11 cellular contexts compared by ENCODE assay signal in the genomic region with DNA sequence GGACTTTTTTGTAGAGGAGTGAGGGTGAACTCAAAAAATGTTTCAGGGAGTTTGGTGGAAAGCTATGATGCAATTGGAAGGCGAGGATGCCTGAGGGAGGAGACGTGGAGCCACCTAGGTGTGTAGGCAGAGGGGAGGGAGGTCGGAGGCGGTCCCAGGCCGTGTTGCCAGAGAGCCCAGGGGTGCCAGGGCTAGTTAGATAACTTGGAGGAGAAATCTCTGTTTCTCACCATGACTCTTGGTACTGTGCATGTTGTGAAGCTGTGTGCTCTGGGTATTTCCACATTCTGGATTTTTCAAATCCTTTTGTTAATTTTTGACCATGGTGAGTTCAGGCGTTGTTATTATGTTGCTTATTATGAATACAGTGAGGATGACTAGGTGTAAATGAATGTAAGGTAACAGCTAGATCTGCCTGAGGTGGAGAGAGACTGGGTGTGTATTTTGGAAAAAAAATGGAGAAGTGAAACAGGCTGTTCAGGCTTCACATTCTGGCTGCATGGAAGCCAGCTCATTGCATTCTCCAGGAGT. TPM values are rescaled to one million over a fixed set of nuclear protein-coding genes. Genes with fewer than 3 reads are reported as not detected.
DNase-seq lines count a peak whose midpoint lies in the region; ATAC-seq and TF ChIP-seq lines count a peak whose summit lies in the region.
"Had no signal": no experiment of that assay in that cellular context is flagged by ENCODE, and none has a peak within 500 bp of the region (broad histone marks: within the 10 kb centered on the region; RNA-seq: fewer than 3 reads in every experiment).

No MANE protein-coding gene starts in this region.

- peak; percentile 21 for DNase-seq in SIG-M5 treated with dmso at 0.1 percent for 504 hours (lab: John Stamatoyannopoulos, UW; ENCODE audit: unreplicated experiment)
- no peak for DNase-seq in SIG-M5 (lab: John Stamatoyannopoulos, UW)
- DNase-seq in T-helper 17 cell: no peak
- DNase-seq in glutamatergic neuron: no peak
- peak in 1 of 49 donors; percentile 17 for DNase-seq in substantia nigra (lab: John Stamatoyannopoulos, UW)
- DNase-seq in GM13976 (ENCODE audit: low spot score): no peak
- no peak for DNase-seq in NCI-H2107 treated with DMSO at 0.1 percent for 48 hours (lab: John Stamatoyannopoulos, UW; ENCODE audit: unreplicated experiment)
- DNase-seq in NCI-H526 treated with DMSO at 0.1 percent for 48 hours (lab: John Stamatoyannopoulos, UW): no peak
- DNase-seq: NCI-H1694 had no signal

- H3K27ac ChIP-seq in substantia nigra (ENCODE audit: low read depth, low read length, poor library complexity, severe bottlenecking): peak overlapping the region; percentile 51
- H3K27ac ChIP-seq: 22Rv1 had no signal

- peaks cover 37% of the 10 kb centered on the region for H3K4me1 Mint-ChIP-seq in T-helper 17 cell
- peaks cover 18% of the 10 kb centered on the region for H3K4me1 Mint-ChIP-seq in glutamatergic neuron (ENCODE audit: low read depth, unreplicated experiment)

- in situ Hi-C loops in GM13976 (cut with MboI; ENCODE audit: low sequenced_read_pairs, unreplicated experiment): no loop called here

- H3K4me3 Mint-ChIP-seq in T-helper 17 cell: peak overlapping the region; percentile 81
- peak overlapping the region; percentile 20 for H3K4me3 Mint-ChIP-seq in glutamatergic neuron (ENCODE audit: unreplicated experiment)

- H3K36me3 Mint-ChIP-seq in T-helper 17 cell (ENCODE audit: low read depth): no peaks in the 10 kb centered on the region
- no peaks in the 10 kb centered on the region for H3K36me3 Mint-ChIP-seq in glutamatergic neuron (ENCODE audit: unreplicated experiment)

- no peaks in the 10 kb centered on the region for H3K9me3 ChIP-seq in T-helper 17 cell (ENCODE audit: control insufficient read depth, low read length, poor library complexity, severe bottlenecking)

- H3K27me3 Mint-ChIP-seq in T-helper 17 cell (no peaks in the 10 kb centered on the region), glutamatergic neuron (ENCODE audit: unreplicated experiment) (no peaks in the 10 kb centered on the region)

- peaks cover 3% of the 10 kb centered on the region for H3K9me3 Mint-ChIP-seq in glutamatergic neuron (ENCODE audit: unreplicated experiment)

- H3K27ac Mint-ChIP-seq in T-helper 17 cell (peak overlapping the region; percentile 81), glutamatergic neuron (ENCODE audit: unreplicated experiment) (peak overlapping the region; percentile 56)

- no peak for ATAC-seq in T-helper 17 cell
- ATAC-seq: left lobe of liver had no signal

- TF ChIP-seq CTCF in glutamatergic neuron (IDR thresholded peaks at IDR 0.05; ENCODE audit: partially characterized antibody, unreplicated experiment): no peak
- TF ChIP-seq CTCF in GM13976 (IDR thresholded peaks at IDR 0.05; ENCODE audit: borderline replicate concordance, control extremely low read depth, extremely low read depth, insufficient read depth, missing control alignments): no peak

RNA-seq across cellular contexts. Expression of a gene that starts 4.5 kb away (rescaled TPM):
- 10 to 100 TPM; 21.8 to 34.0 TPM for total RNA-seq in T-helper 17 cell
- total RNA-seq in glutamatergic neuron (ENCODE audit: unreplicated experiment): 14.2 TPM

RNA-seq across cellular contexts. Expression of a gene that starts 40.5 kb away (rescaled TPM):
- total RNA-seq in T-helper 17 cell (1 to 10 TPM; 7.8 to 8.8 TPM), glutamatergic neuron (ENCODE audit: unreplicated experiment) (6.3 TPM)

RNA-seq across cellular contexts. Expression of a gene that starts 41.0 kb away (rescaled TPM):
- total RNA-seq in T-helper 17 cell (10 to 100 TPM; 31.9 to 35.8 TPM), glutamatergic neuron (ENCODE audit: unreplicated experiment) (25.8 TPM)

RNA-seq across cellular contexts. Expression of a gene that starts 41.1 kb away (rescaled TPM):
- 10 to 100 TPM; 54.7 to 72.1 TPM for total RNA-seq in T-helper 17 cell
- total RNA-seq in glutamatergic neuron (ENCODE audit: unreplicated experiment): 28.5 TPM
